ENCODE assay signal across 23 cellular contexts in genomic region chr1:178339834-178340233, GRCh38.
DNase-seq lines count a peak whose midpoint lies in the region; ATAC-seq and TF ChIP-seq lines count a peak whose summit lies in the region.
"Had no signal": no experiment of that assay in that cellular context is flagged by ENCODE, and none has a peak within 500 bp of the region (broad histone marks: within the 10 kb centered on the region; RNA-seq: fewer than 3 reads in every experiment).

No MANE protein-coding gene starts in this region.

- TF ChIP-seq POLR2A in gastrocnemius medialis (IDR thresholded peaks at IDR 0.05) = no peak

- no peaks in the 10 kb centered on the region for H3K36me3 ChIP-seq in gastrocnemius medialis
- H3K36me3 ChIP-seq: BLaER1 treated with 17β-estradiol and CSF1 and Interleukin-3, amounts not matched to agents 10 nM and 100 nM; HAP-1 had no signal

- H3K9me3 ChIP-seq in gastrocnemius medialis = no peaks in the 10 kb centered on the region
- H3K9me3 ChIP-seq: A549; BLaER1 treated with 17β-estradiol and CSF1 and Interleukin-3, amounts not matched to agents 10 nM and 100 nM; HAP-1 had no signal

- intact Hi-C loops in left ventricle myocardium superior (cut with micrococcal nuclease) = no loop called here
- intact Hi-C loops in left cardiac atrium (cut with DNase I) = no loop called here
- intact Hi-C loops in gastrocnemius medialis (cut with DNase I; ENCODE audit: low total_unique reads) = loop anchor here (10.0 kb wide), 1 partner anchor 195 kb away; no protein-coding TSS in a partner anchor

- peak overlapping the region; percentile 76 to 84 (median 82) for H3K27ac ChIP-seq in gastrocnemius medialis
- H3K27ac ChIP-seq: A549; BLaER1 treated with 17β-estradiol and CSF1 and Interleukin-3, amounts not matched to agents 10 nM and 100 nM; KMS-11 had no signal

- TF ChIP-seq CTCF in epithelial cell of esophagus (IDR thresholded peaks at IDR 0.05; ENCODE audit: insufficient read depth, low read depth, low read length, missing control alignments) (no peak), gastrocnemius medialis (IDR thresholded peaks at IDR 0.05 in 4 of 5, conservative IDR thresholded peaks at IDR 0.05 in 1 of 5) (no peak)

- peaks cover 62 to 66% of the 10 kb centered on the region in 2 donors for H3K4me1 ChIP-seq in gastrocnemius medialis

- no peak for DNase-seq in left ventricle myocardium superior
- DNase-seq in left cardiac atrium = no peak
- DNase-seq in epithelial cell of esophagus (ENCODE audit: low read depth) = no peak
- no peak for DNase-seq in gastrocnemius medialis
- DNase-seq in hippocampal formation (lab: John Stamatoyannopoulos, UW) = no peak
- DNase-seq in DMS114 treated with DMSO at 0.1 percent for 48 hours (lab: John Stamatoyannopoulos, UW; ENCODE audit: unreplicated experiment) = no peak
- no peak for DNase-seq in superior temporal gyrus (ENCODE audit: extremely low spot score)
- DNase-seq: AML-193; CD4-positive, alpha-beta T cell; HFFc6; MM.1S; NCI-H2029 treated with DMSO at 0.1 percent for 48 hours; NCI-H446 treated with DMSO at 0.1 percent for 48 hours; NCI-H526; NCI-H82; NK-92 treated with Interleukin-12 subunit alpha and Interleukin-12 subunit beta, amount 100 ng/mL, for 24 hours; PC-3; SHP77 treated with DMSO at 0.1 percent for 48 hours had no signal

- in situ Hi-C loops in gastrocnemius medialis (cut with MboI; ENCODE audit: low sequenced_read_pairs in 4 of 4) = loop anchor here in 1 of 4 donors (25.0 kb wide), 1 partner anchor 672 kb away; no protein-coding TSS in a partner anchor

- H3K4me3 ChIP-seq in epithelial cell of esophagus (ENCODE audit: low read length) = peak overlapping the region; percentile 56
- peak overlapping the region in 1 of 4 donors; percentile 48 for H3K4me3 ChIP-seq in gastrocnemius medialis
- H3K4me3 ChIP-seq: A549; BLaER1 treated with 17β-estradiol and CSF1 and Interleukin-3, amounts not matched to agents 10 nM and 100 nM; HAP-1 had no signal

- ATAC-seq in left ventricle myocardium superior (peak; percentile 36), left cardiac atrium (no peak), gastrocnemius medialis (peak; percentile 9 to 45)
- ATAC-seq: A549, GM23338, PC-3 had no signal

- no peaks in the 10 kb centered on the region for H3K27me3 ChIP-seq in gastrocnemius medialis
- H3K27me3 ChIP-seq: BLaER1 treated with 17β-estradiol and CSF1 and Interleukin-3, amounts not matched to agents 10 nM and 100 nM had no signal

Comparison
In these comparisons a context has a peak if more than half of its experiments do, and no peak if none do; other contexts are left out.
1. ATAC-seq: peak in left ventricle myocardium superior (single experiment) and gastrocnemius medialis (2 of 2); none in left cardiac atrium (0 of 2).